Comparison of ENCODE assay signal across 8 cellular contexts in genomic region chr20:63071541-63072181, GRCh38.
A peak's percentile ranks its signal among the peaks of the same experiment; 100 is the strongest.
DNase-seq lines count a peak whose midpoint lies in the region; ATAC-seq and TF ChIP-seq lines count a peak whose summit lies in the region.

No MANE protein-coding gene starts in this region.

- no peak overlapping the region for H3K27ac Mint-ChIP-seq in activated T-cell treated with anti-CD3 and anti-CD28 coated beads, Interleukin-2, amount 50 U/mL, for 72 hours

- no peaks in the 10 kb centered on the region for H3K4me1 Mint-ChIP-seq in activated T-cell treated with anti-CD3 and anti-CD28 coated beads, Interleukin-2, amount 50 U/mL, for 72 hours (ENCODE audit: low read depth)

- POLR2A ChIA-PET in HEK293T (lab: Yijun Ruan, JAX) = no interaction called here

- H3K9me3 Mint-ChIP-seq in activated T-cell treated with anti-CD3 and anti-CD28 coated beads, Interleukin-2, amount 50 U/mL, for 72 hours = peaks cover 2 to 3% of the 10 kb centered on the region in 2 donors

- CTCF ChIA-PET in HEK293T (lab: Yijun Ruan, JAX) = no interaction called here

- peak; percentile 54 for DNase-seq in AG10803 (ENCODE audit: low read depth)
- DNase-seq in HEK293T (ENCODE audit: extremely low spot score) = peak; percentile 75
- DNase-seq in activated T-cell treated with anti-CD3 and anti-CD28 coated beads, Interleukin-2, amount 50 U/mL, for 72 hours = peak; percentile 14 to 21
- peak; percentile 21 for DNase-seq in kidney glomerular epithelial cell (lab: John Stamatoyannopoulos, UW)
- DNase-seq in NCI-H2196 treated with DMSO at 0.1 percent for 48 hours (lab: John Stamatoyannopoulos, UW; ENCODE audit: unreplicated experiment) = no peak
- no peak for DNase-seq in mesenteric fat pad (ENCODE audit: low spot score)

- ATAC-seq in activated T-cell treated with anti-CD3 and anti-CD28 coated beads, Interleukin-2, amount 50 U/mL, for 72 hours (replicated peaks in 1 of 2) = peak; percentile 45 to 46
- ATAC-seq in GM21619 (IDR thresholded peaks at IDR 0.05; ENCODE audit: unreplicated experiment) (no peak), GM21737 (IDR thresholded peaks at IDR 0.05; ENCODE audit: unreplicated experiment) (no peak)

- peaks cover 0 to under 1% of the 10 kb centered on the region in 2 donors for H3K36me3 Mint-ChIP-seq in activated T-cell treated with anti-CD3 and anti-CD28 coated beads, Interleukin-2, amount 50 U/mL, for 72 hours (ENCODE audit: insufficient read depth in 2 of 2)

- no peak overlapping the region for H3K4me3 ChIP-seq in AG10803 (ENCODE audit: low read length)

- H3K4me3 Mint-ChIP-seq in activated T-cell treated with anti-CD3 and anti-CD28 coated beads, Interleukin-2, amount 50 U/mL, for 72 hours = peak overlapping the region; percentile 45 to 63

- no peak for TF ChIP-seq CTCF in AG10803 (conservative IDR thresholded peaks at IDR 0.05; ENCODE audit: low read length)

- H3K27me3 Mint-ChIP-seq in activated T-cell treated with anti-CD3 and anti-CD28 coated beads, Interleukin-2, amount 50 U/mL, for 72 hours (ENCODE audit: low read depth) = peaks cover 30% of the 10 kb centered on the region

TF ChIP-seq in HEK293T, 16 proteins besides CTCF, POLR2A, EP300 and RAD21:
- TF ChIP-seq L3MBTL2 (conservative IDR thresholded peaks at IDR 0.05) = peak; percentile 47
- no peak for TF ChIP-seq FOXK2 (IDR thresholded peaks at IDR 0.05)
TF ChIP-seq in HEK293T: peak in this region for 1.

Comparison
In these comparisons a context has a peak if more than half of its experiments do, and no peak if none do; other contexts are left out.
1. DNase-seq: peak in AG10803 (single experiment), HEK293T (single experiment), activated T-cell treated with anti-CD3 and anti-CD28 coated beads, Interleukin-2, amount 50 U/mL, for 72 hours (2 of 2) and kidney glomerular epithelial cell (single experiment); none in NCI-H2196 treated with DMSO at 0.1 percent for 48 hours (single experiment) and mesenteric fat pad (single experiment).
2. ATAC-seq: peak in activated T-cell treated with anti-CD3 and anti-CD28 coated beads, Interleukin-2, amount 50 U/mL, for 72 hours (2 of 2); none in GM21619 (single experiment) and GM21737 (single experiment).